Comparison of ENCODE assay signal across 16 cellular contexts in the genomic region with DNA sequence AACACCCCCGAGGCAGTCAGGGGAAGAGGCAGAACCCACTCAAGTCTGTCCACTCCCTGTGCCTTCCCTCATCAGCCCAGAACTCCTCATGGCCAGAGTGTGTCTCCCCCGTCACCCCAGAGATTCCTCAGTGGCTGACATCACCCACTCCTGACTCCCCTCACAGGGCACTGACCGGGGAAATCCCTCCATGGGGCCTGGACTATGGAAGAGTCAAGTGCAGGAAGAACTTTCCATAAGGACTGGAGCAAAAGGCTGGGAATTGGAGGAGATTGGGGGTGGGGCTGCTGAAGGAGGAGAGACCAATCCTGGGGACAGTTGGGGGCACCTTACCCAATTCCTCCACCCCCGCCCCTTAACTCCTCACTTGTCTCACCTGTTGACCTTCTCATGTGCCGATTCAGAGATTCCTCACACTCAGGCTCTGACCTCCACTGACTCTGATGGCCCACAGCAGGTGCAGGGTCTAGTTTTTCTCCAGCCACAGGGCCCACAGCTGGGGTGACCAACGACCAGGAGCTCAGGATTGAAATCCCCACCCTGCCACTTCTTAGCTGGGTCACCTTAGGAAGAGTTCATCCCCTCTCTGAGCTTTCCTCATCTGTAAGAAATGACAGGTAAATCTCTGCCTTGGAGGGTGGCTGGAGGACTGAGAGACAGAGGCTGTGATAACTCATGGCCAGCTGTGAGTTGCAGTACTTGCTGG. TPM values are rescaled to one million over a fixed set of nuclear protein-coding genes. Genes with fewer than 3 reads are reported as not detected.
DNase-seq lines count a peak whose midpoint lies in the region; ATAC-seq and TF ChIP-seq lines count a peak whose summit lies in the region.
"Had no signal": no experiment of that assay in that cellular context is flagged by ENCODE, and none has a peak within 500 bp of the region (broad histone marks: within the 10 kb centered on the region; RNA-seq: fewer than 3 reads in every experiment).

No MANE protein-coding gene starts in this region.

- H3K36me3 Mint-ChIP-seq in progenitor cell of endocrine pancreas (ENCODE audit: insufficient read depth), result no peaks in the 10 kb centered on the region

- no TSS peak for BruUV-seq in A673 (replicated peaks; lab: Mats Ljungman, UMichigan)

- peak overlapping the region; percentile 86 for H3K27ac ChIP-seq in angular gyrus (ENCODE audit: low read depth, low read length)
- H3K27ac ChIP-seq in A673 (ENCODE audit: low read depth, low read length, poor library complexity, severe bottlenecking), result no peak overlapping the region
- H3K27ac ChIP-seq in thyroid gland, result no peak overlapping the region
- H3K27ac ChIP-seq: body of pancreas had no signal

- TF ChIP-seq CTCF in progenitor cell of endocrine pancreas (IDR thresholded peaks at IDR 0.05; ENCODE audit: unreplicated experiment), result no peak
- TF ChIP-seq CTCF in A673 (conservative IDR thresholded peaks at IDR 0.05; ENCODE audit: low read depth, low read length), result no peak
- TF ChIP-seq CTCF in thyroid gland (IDR thresholded peaks at IDR 0.05), result no peak

- H3K4me1 ChIP-seq in A673 (ENCODE audit: insufficient read depth, low read length, poor library complexity, severe bottlenecking) (peaks cover 7% of the 10 kb centered on the region), thyroid gland (no peaks in the 10 kb centered on the region)

- peaks cover 7% of the 10 kb centered on the region for H3K27me3 Mint-ChIP-seq in progenitor cell of endocrine pancreas

- H3K9me3 ChIP-seq in A673 (ENCODE audit: low read depth, low read length, poor library complexity, severe bottlenecking) (no peaks in the 10 kb centered on the region), thyroid gland (no peaks in the 10 kb centered on the region)
- H3K9me3 ChIP-seq: body of pancreas had no signal

- TF ChIP-seq POLR2A in thyroid gland (IDR thresholded peaks at IDR 0.05) (no peak), erythroblast (IDR thresholded peaks at IDR 0.05; ENCODE audit: low read length) (no peak)

- DNase-seq in ELR (ENCODE audit: low read depth) (peak; percentile 30), left cardiac atrium (no peak), progenitor cell of endocrine pancreas (ENCODE audit: low spot score, unreplicated experiment) (no peak), A673 (ENCODE audit: low spot score) (no peak), HuH-7.5 (ENCODE audit: low spot score) (no peak), thyroid gland (no peak), erythroblast (lab: John Stamatoyannopoulos, UW) (no peak)
- DNase-seq: activated effector memory CD4-positive, alpha-beta T cell treated with Interleukin-2 at 50 U/mL for 16 hours; body of pancreas; DND-41; MV-4-11; trophoblast cell had no signal

- H3K4me1 Mint-ChIP-seq in progenitor cell of endocrine pancreas (ENCODE audit: low read depth), result peaks cover 12% of the 10 kb centered on the region
- H3K4me1 Mint-ChIP-seq: B cell had no signal

- no peaks in the 10 kb centered on the region for H3K9me3 Mint-ChIP-seq in progenitor cell of endocrine pancreas (ENCODE audit: low read depth)

- WGBS in thyroid gland, 2 donors, result 73 to 76% methylated on average over 5 to 6 of the region's 6 CpGs

- ATAC-seq in left cardiac atrium, result peak; percentile 4 to 6

- CTCF ChIA-PET in A673 (lab: Charles Lee), result no interaction called here

- intact Hi-C loops in left cardiac atrium (cut with DNase I), result no loop called here
- intact Hi-C loops in A673 (cut with micrococcal nuclease; ENCODE audit: unreplicated experiment), result no loop called here
- intact Hi-C loops in thyroid gland (cut with DNase I), result no loop called here

- H3K4me3 Mint-ChIP-seq in progenitor cell of endocrine pancreas (ENCODE audit: low read depth), result peak overlapping the region; percentile 79
- H3K4me3 Mint-ChIP-seq: B cell had no signal

- H3K36me3 ChIP-seq in A673 (ENCODE audit: insufficient read depth, low read length, poor library complexity, severe bottlenecking), result no peaks in the 10 kb centered on the region
- H3K36me3 ChIP-seq in thyroid gland, result no peaks in the 10 kb centered on the region

- no peak overlapping the region for H3K27ac Mint-ChIP-seq in progenitor cell of endocrine pancreas
- H3K27ac Mint-ChIP-seq: B cell had no signal

- no peak overlapping the region for H3K4me3 ChIP-seq in A673 (ENCODE audit: low read depth, low read length, poor library complexity, severe bottlenecking)
- H3K4me3 ChIP-seq in thyroid gland (replicated peaks in 1 of 3), result no peak overlapping the region
- H3K4me3 ChIP-seq: body of pancreas, lung had no signal

- H3K27me3 ChIP-seq in A673 (replicated peaks; ENCODE audit: insufficient read depth, low read depth, low read length, poor library complexity) (no peaks in the 10 kb centered on the region), thyroid gland (no peaks in the 10 kb centered on the region)
- H3K27me3 ChIP-seq: body of pancreas had no signal

- POLR2A ChIA-PET in A673 (lab: Charles Lee; ENCODE audit: low non-redundant PET), result no interaction called here

RNA-seq across cellular contexts. Expression of a gene that starts 0.5 kb away (rescaled TPM):
- total RNA-seq in left cardiac atrium, result 1 to 10 TPM; 1.3 to 3.2 TPM
- total RNA-seq in progenitor cell of endocrine pancreas, result 3.6 and 4.1 TPM in 2 replicates
- total RNA-seq in A673 (2021), result 0.07 TPM in 1 of 2 replicates, not detected in the other
- total RNA-seq in thyroid gland, result 1 to 10 TPM in 1 of 4 donors, under 1 TPM in 1, not detected in 2; 0.13 to 1.2 TPM
- total RNA-seq: activated CD8-positive, alpha-beta memory T cell treated with anti-CD3 and anti-CD28 coated beads for 36 hours; body of pancreas had no signal

RNA-seq across cellular contexts. Expression of a gene that starts 23.2 kb away (rescaled TPM):
- 1 to 10 TPM; 5.5 to 6.8 TPM for total RNA-seq in left cardiac atrium
- 12.8 and 14.5 TPM in 2 replicates for total RNA-seq in progenitor cell of endocrine pancreas
- total RNA-seq in A673 (2021), result 6.7 and 7.2 TPM in 2 replicates
- total RNA-seq in thyroid gland, result 10 to 100 TPM; 22.5 to 35.4 (median 30.7) TPM

RNA-seq across cellular contexts. Expression of a gene that starts 24.8 kb away (rescaled TPM):
- 1 to 10 TPM in 1 of 2 donors, under 1 TPM in 1; 0.32 to 1.0 TPM for total RNA-seq in left cardiac atrium
- total RNA-seq in progenitor cell of endocrine pancreas, result 0.13 and 0.17 TPM in 2 replicates
- not detected in 2 replicates for total RNA-seq in A673 (2021)
- total RNA-seq in thyroid gland, result 10 to 100 TPM; 12.5 to 55.9 (median 43.4) TPM
- total RNA-seq: activated CD8-positive, alpha-beta memory T cell treated with anti-CD3 and anti-CD28 coated beads for 36 hours; B cell had no signal

RNA-seq across cellular contexts. Expression of a gene that starts 46.3 kb away (rescaled TPM):
- total RNA-seq in left cardiac atrium, result 100 to 1,000 TPM; 101 to 219 TPM
- not detected in 2 replicates for total RNA-seq in progenitor cell of endocrine pancreas
- not detected in 2 replicates for total RNA-seq in A673 (2021)
- 1 to 10 TPM in 1 of 4 donors, under 1 TPM in 1, not detected in 2; 0.39 to 1.5 TPM for total RNA-seq in thyroid gland
- total RNA-seq: activated CD8-positive, alpha-beta memory T cell treated with anti-CD3 and anti-CD28 coated beads for 36 hours; B cell; body of pancreas had no signal

Comparison
In these comparisons a context has a peak if more than half of its experiments do, and no peak if none do; other contexts are left out.
1. RNA of a gene that starts 24.8 kb away (total RNA-seq): 12.5 to 55.9 TPM in thyroid gland; 0.32 to 1.0 TPM in left cardiac atrium, 0.13 to 0.17 TPM in progenitor cell of endocrine pancreas and not detected in A673; every median in the first group is over 4 times any median in the second.